Comparison of ENCODE assay signal across 8 cellular contexts in the genomic region with DNA sequence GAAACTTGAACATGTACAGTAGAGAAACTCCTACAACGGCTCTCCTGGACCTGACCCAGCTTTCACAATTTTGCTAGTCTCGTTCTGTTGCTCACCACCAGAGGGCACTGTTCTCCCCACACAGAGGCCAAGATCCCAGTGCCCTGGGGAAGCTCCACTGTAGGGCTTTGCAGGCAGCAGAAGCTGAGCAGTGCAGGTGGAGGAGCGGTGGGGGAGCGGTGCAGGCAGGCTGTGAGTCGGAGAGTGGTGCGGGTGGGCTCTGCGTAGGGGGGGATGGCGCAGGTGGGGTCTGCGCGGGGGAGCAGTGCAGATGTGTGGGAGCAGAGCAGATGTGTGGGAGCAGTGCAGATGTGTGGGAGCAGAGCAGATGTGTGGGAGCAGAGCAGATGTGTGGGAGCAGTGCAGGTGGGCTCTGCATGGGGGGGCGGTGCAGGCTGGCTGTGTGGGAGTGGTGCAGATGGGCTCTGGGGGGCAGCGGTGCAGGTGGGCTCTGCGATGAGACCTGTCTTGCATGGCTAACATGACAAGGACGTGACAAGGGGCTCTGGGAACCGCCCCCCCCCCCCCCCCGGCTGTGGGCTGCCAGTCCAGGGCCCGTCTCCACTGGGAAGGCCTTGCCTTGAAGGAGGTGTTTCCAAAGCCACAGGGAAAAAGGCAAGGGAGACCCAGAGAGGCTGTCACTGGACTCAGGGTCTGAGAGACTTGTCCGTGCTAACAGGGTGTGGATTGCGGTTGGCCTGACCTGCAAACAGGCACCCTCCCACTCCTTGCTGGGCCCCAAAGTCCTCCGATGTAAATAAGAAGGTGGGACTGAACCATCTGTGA. TPM values are rescaled to one million over a fixed set of nuclear protein-coding genes. Genes with fewer than 3 reads are reported as not detected.
DNase-seq lines count a peak whose midpoint lies in the region; ATAC-seq and TF ChIP-seq lines count a peak whose summit lies in the region.

No MANE protein-coding gene starts in this region.

- H3K4me3 ChIP-seq in GM23338, result no peak overlapping the region
- no peak overlapping the region for H3K4me3 ChIP-seq in MM.1S (ENCODE audit: low read length)
- no peak overlapping the region for H3K4me3 ChIP-seq in RWPE2 (ENCODE audit: severe bottlenecking)
- no peak overlapping the region for H3K4me3 ChIP-seq in suprapubic skin

- H3K4me3 Mint-ChIP-seq in GM23338, result no peak overlapping the region
- no peak overlapping the region for H3K4me3 Mint-ChIP-seq in activated T-helper 17 cell treated with anti-CD3 and anti-CD28 coated beads, Interleukin-2, amount 50 U/mL, for 72 hours

- H3K27ac ChIP-seq in GM23338 (ENCODE audit: low read depth) (no peak overlapping the region), MM.1S (ENCODE audit: low read length) (no peak overlapping the region), RWPE2 (ENCODE audit: poor library complexity, severe bottlenecking) (no peak overlapping the region), suprapubic skin (no peak overlapping the region)

- H3K27ac Mint-ChIP-seq in GM23338, result no peak overlapping the region
- H3K27ac Mint-ChIP-seq in activated T-helper 17 cell treated with anti-CD3 and anti-CD28 coated beads, Interleukin-2, amount 50 U/mL, for 72 hours, result no peak overlapping the region

- peaks cover 5% of the 10 kb centered on the region; the same call in 2 of the 3 replicates for H3K9me3 Mint-ChIP-seq in GM23338
- peaks cover 3% of the 10 kb centered on the region for H3K9me3 Mint-ChIP-seq in activated T-helper 17 cell treated with anti-CD3 and anti-CD28 coated beads, Interleukin-2, amount 50 U/mL, for 72 hours

- no peaks in the 10 kb centered on the region for H3K36me3 ChIP-seq in GM23338 (ENCODE audit: insufficient read depth)
- H3K36me3 ChIP-seq in MM.1S (replicated peaks; ENCODE audit: insufficient read depth, low read length), result no peaks in the 10 kb centered on the region
- H3K36me3 ChIP-seq in RWPE2 (ENCODE audit: low read depth), result no peaks in the 10 kb centered on the region
- H3K36me3 ChIP-seq in suprapubic skin, result no peaks in the 10 kb centered on the region

- no peaks in the 10 kb centered on the region for H3K4me1 ChIP-seq in GM23338 (ENCODE audit: insufficient read depth)
- H3K4me1 ChIP-seq in MM.1S (ENCODE audit: low read length), result no peaks in the 10 kb centered on the region
- H3K4me1 ChIP-seq in RWPE2 (ENCODE audit: insufficient read depth, poor library complexity, severe bottlenecking), result no peaks in the 10 kb centered on the region
- peaks cover 4% of the 10 kb centered on the region for H3K4me1 ChIP-seq in suprapubic skin

- H3K36me3 Mint-ChIP-seq in GM23338 (ENCODE audit: low read depth), result peaks cover 2% of the 10 kb centered on the region; the same call in 1 of the 3 replicates
- no peaks in the 10 kb centered on the region for H3K36me3 Mint-ChIP-seq in activated T-helper 17 cell treated with anti-CD3 and anti-CD28 coated beads, Interleukin-2, amount 50 U/mL, for 72 hours (ENCODE audit: low read depth)

- H3K9me3 ChIP-seq in MM.1S (replicated peaks; ENCODE audit: insufficient read depth, low read length), result no peaks in the 10 kb centered on the region
- H3K9me3 ChIP-seq in RWPE2 (ENCODE audit: severe bottlenecking), result no peaks in the 10 kb centered on the region
- no peaks in the 10 kb centered on the region for H3K9me3 ChIP-seq in suprapubic skin

- no peak for TF ChIP-seq POLR2A in suprapubic skin (IDR thresholded peaks at IDR 0.05)

- H3K9me2 ChIP-seq in GM23338 (ENCODE audit: insufficient read depth), result no peaks in the 10 kb centered on the region
- H3K9me2 ChIP-seq in MM.1S (replicated peaks; ENCODE audit: insufficient read depth, low read length), result no peaks in the 10 kb centered on the region

- peaks cover 7% of the 10 kb centered on the region for H3K27me3 Mint-ChIP-seq in GM23338 (ENCODE audit: insufficient read depth, low read depth, poor library complexity)
- H3K27me3 Mint-ChIP-seq in activated T-helper 17 cell treated with anti-CD3 and anti-CD28 coated beads, Interleukin-2, amount 50 U/mL, for 72 hours, result peaks cover 26% of the 10 kb centered on the region

- H3K79me2 ChIP-seq in GM23338 (replicated peaks; ENCODE audit: insufficient read depth), result no peaks in the 10 kb centered on the region
- no peaks in the 10 kb centered on the region for H3K79me2 ChIP-seq in MM.1S (ENCODE audit: low read length)

- H3F3A ChIP-seq in GM23338 (replicated peaks; ENCODE audit: low read depth), result no peaks in the 10 kb centered on the region
- H3F3A ChIP-seq in MM.1S (ENCODE audit: insufficient read depth, low read length), result no peaks in the 10 kb centered on the region

- no peaks in the 10 kb centered on the region for H4K20me1 ChIP-seq in GM23338 (replicated peaks; ENCODE audit: insufficient read depth)
- no peaks in the 10 kb centered on the region for H4K20me1 ChIP-seq in MM.1S (ENCODE audit: insufficient read depth, low read length)

- H3K4me2 ChIP-seq in GM23338 (no peak overlapping the region), MM.1S (ENCODE audit: low read depth, low read length) (peak overlapping the region; percentile 7; the same call in 1 of the 2 replicates)

- TF ChIP-seq CTCF in GM23338 (conservative IDR thresholded peaks at IDR 0.05; ENCODE audit: low read depth in 2 of 2) (peak; percentile 89 to 96), MM.1S (IDR thresholded peaks at IDR 0.05; ENCODE audit: low read length) (peak; percentile 88), RWPE2 (IDR thresholded peaks at IDR 0.05; ENCODE audit: poor library complexity, severe bottlenecking) (peak; percentile 92), suprapubic skin (IDR thresholded peaks at IDR 0.05) (peak; percentile 86 to 93)

- H3K4me1 Mint-ChIP-seq in GM23338, result peaks cover 28% of the 10 kb centered on the region
- no peaks in the 10 kb centered on the region for H3K4me1 Mint-ChIP-seq in activated T-helper 17 cell treated with anti-CD3 and anti-CD28 coated beads, Interleukin-2, amount 50 U/mL, for 72 hours

- peaks cover 11% of the 10 kb centered on the region for H3K27me3 ChIP-seq in GM23338 (ENCODE audit: insufficient read depth)
- peaks cover 37% of the 10 kb centered on the region for H3K27me3 ChIP-seq in MM.1S (replicated peaks; ENCODE audit: insufficient read depth, low read length)
- H3K27me3 ChIP-seq in RWPE2 (ENCODE audit: insufficient read depth, poor library complexity, severe bottlenecking), result no peaks in the 10 kb centered on the region
- peaks cover 13% of the 10 kb centered on the region for H3K27me3 ChIP-seq in suprapubic skin

- TF ChIP-seq EP300 in suprapubic skin (IDR thresholded peaks at IDR 0.05), result no peak

- peak; percentile 85 for DNase-seq in DMS79 (lab: John Stamatoyannopoulos, UW)
- peak; percentile 91 for DNase-seq in GM23338 (ENCODE audit: low spot score)
- DNase-seq in MM.1S, result peak; percentile 89
- DNase-seq in RWPE2 (ENCODE audit: low spot score), result no peak
- peak; percentile 81 for DNase-seq in fibroblast of the conjunctiva (ENCODE audit: low read depth)
- peak in 49 of 56 donors; percentile 14 to 89 (median 56) for DNase-seq in nucleus accumbens (lab: John Stamatoyannopoulos, UW)
- peak; percentile 87 to 92 for DNase-seq in suprapubic skin (ENCODE audit: low spot score in 2 of 2)

- 34% methylated on average over 19 of the region's 20 CpGs for WGBS in suprapubic skin

- H2AFZ ChIP-seq in GM23338, result no peak overlapping the region
- no peak overlapping the region for H2AFZ ChIP-seq in MM.1S (ENCODE audit: low read length)

- ATAC-seq in GM23338 (peak; percentile 97), RWPE2 (ENCODE audit: low read depth) (peak; percentile 97)
- peak; percentile 93 for ATAC-seq in activated T-helper 17 cell treated with anti-CD3 and anti-CD28 coated beads, Interleukin-2, amount 50 U/mL, for 72 hours (replicated peaks)

- no peak overlapping the region for H3K9ac ChIP-seq in MM.1S (ENCODE audit: low read length)

TF ChIP-seq in GM23338, 12 proteins besides CTCF, POLR2A, EP300 and RAD21 (continues in another document):
- TF ChIP-seq, protein P1, sequence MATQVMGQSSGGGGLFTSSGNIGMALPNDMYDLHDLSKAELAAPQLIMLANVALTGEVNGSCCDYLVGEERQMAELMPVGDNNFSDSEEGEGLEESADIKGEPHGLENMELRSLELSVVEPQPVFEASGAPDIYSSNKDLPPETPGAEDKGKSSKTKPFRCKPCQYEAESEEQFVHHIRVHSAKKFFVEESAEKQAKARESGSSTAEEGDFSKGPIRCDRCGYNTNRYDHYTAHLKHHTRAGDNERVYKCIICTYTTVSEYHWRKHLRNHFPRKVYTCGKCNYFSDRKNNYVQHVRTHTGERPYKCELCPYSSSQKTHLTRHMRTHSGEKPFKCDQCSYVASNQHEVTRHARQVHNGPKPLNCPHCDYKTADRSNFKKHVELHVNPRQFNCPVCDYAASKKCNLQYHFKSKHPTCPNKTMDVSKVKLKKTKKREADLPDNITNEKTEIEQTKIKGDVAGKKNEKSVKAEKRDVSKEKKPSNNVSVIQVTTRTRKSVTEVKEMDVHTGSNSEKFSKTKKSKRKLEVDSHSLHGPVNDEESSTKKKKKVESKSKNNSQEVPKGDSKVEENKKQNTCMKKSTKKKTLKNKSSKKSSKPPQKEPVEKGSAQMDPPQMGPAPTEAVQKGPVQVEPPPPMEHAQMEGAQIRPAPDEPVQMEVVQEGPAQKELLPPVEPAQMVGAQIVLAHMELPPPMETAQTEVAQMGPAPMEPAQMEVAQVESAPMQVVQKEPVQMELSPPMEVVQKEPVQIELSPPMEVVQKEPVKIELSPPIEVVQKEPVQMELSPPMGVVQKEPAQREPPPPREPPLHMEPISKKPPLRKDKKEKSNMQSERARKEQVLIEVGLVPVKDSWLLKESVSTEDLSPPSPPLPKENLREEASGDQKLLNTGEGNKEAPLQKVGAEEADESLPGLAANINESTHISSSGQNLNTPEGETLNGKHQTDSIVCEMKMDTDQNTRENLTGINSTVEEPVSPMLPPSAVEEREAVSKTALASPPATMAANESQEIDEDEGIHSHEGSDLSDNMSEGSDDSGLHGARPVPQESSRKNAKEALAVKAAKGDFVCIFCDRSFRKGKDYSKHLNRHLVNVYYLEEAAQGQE (IDR thresholded peaks at IDR 0.05; ENCODE audit: unreplicated experiment), result no peak
- TF ChIP-seq CREB1 (CRISPR knock-in tag; IDR thresholded peaks at IDR 0.05; ENCODE audit: low read depth), result no peak

RNA-seq across cellular contexts. Expression of a gene that starts 7.3 kb away (rescaled TPM):
- 0.04 and 0.31 TPM in 2 replicates for total RNA-seq in GM23338 (2014; rRNA removed; shearing (Covaris generic))
- 0.30 and 0.32 TPM in 2 replicates for polyA plus RNA-seq in GM23338 (2016; fragmentation: Nextera tagmentation; extraction: Ambion mirVana)
- under 1 TPM in 1 of 2 donors, not detected in 1; 0.09 TPM for total RNA-seq in activated T-helper 17 cell treated with anti-CD3 and anti-CD28 coated beads, Interleukin-2, amount 50 U/mL, for 72 hours
- 1 to 10 TPM in 1 of 4 donors, under 1 TPM in 1, not detected in 2; 0.32 to 1.8 TPM for total RNA-seq in suprapubic skin

RNA-seq across cellular contexts. Expression of a gene that starts 29.5 kb away (rescaled TPM):
- total RNA-seq in GM23338 (2014; rRNA removed; shearing (Covaris generic)), result 5.1 and 5.6 TPM in 2 replicates
- polyA plus RNA-seq in GM23338 (2016; fragmentation: Nextera tagmentation; extraction: Ambion mirVana), result 1.4 and 1.6 TPM in 2 replicates
- total RNA-seq in activated T-helper 17 cell treated with anti-CD3 and anti-CD28 coated beads, Interleukin-2, amount 50 U/mL, for 72 hours, result 1 to 10 TPM; 5.6 to 7.9 TPM
- 10 to 100 TPM; 48.6 to 81.6 (median 58.8) TPM for total RNA-seq in suprapubic skin

RNA-seq across cellular contexts. Expression of a gene that starts 49.7 kb away (rescaled TPM):
- 118 and 119 TPM in 2 replicates for total RNA-seq in GM23338 (2014; rRNA removed; shearing (Covaris generic))
- 84.3 and 108 TPM in 2 replicates for polyA plus RNA-seq in GM23338 (2016; fragmentation: Nextera tagmentation; extraction: Ambion mirVana)
- 100 to 1,000 TPM; 515 to 567 TPM for total RNA-seq in activated T-helper 17 cell treated with anti-CD3 and anti-CD28 coated beads, Interleukin-2, amount 50 U/mL, for 72 hours
- 1 to 10 TPM; 1.1 to 6.0 (median 2.4) TPM for total RNA-seq in suprapubic skin

Comparison
In these comparisons a context has a peak if more than half of its experiments do, and no peak if none do; other contexts are left out.
1. RNA of a gene that starts 49.7 kb away (total RNA-seq): 515 to 567 TPM in activated T-helper 17 cell treated with anti-CD3 and anti-CD28 coated beads, Interleukin-2, amount 50 U/mL, for 72 hours and 118 to 119 TPM in GM23338; 1.1 to 6.0 TPM in suprapubic skin; every median in the first group is over 10 times any median in the second.
2. Peak in every context shown above with its lines, with median percentiles within 50 percentile points of each other: ATAC-seq and CTCF ChIP-seq.